ENCODE assay signal across 8 cellular contexts in genomic region chr5:58460727-58461286, GRCh38. TPM values are rescaled to one million over a fixed set of nuclear protein-coding genes. Genes with fewer than 3 reads are reported as not detected.
DNase-seq lines count a peak whose midpoint lies in the region; ATAC-seq and TF ChIP-seq lines count a peak whose summit lies in the region.

No MANE protein-coding gene starts in this region.

- H3K4me2 ChIP-seq in OCI-LY3 (ENCODE audit: low read length) = peak overlapping the region; percentile 81

- H3K27me3 ChIP-seq in Caco-2 (replicated peaks; ENCODE audit: control insufficient read depth, insufficient read depth, low read length) (no peaks in the 10 kb centered on the region), OCI-LY3 (ENCODE audit: low read depth, low read length) (no peaks in the 10 kb centered on the region), mononuclear cell (ENCODE audit: insufficient read depth, low read length) (peaks cover 17% of the 10 kb centered on the region)

- peak overlapping the region; percentile 94 for H3K27ac Mint-ChIP-seq in Caco-2 (ENCODE audit: unreplicated experiment)

- CTCF ChIA-PET in Caco-2 (lab: Charles Lee) = interaction anchor here (0.7 to 3.2 kb wide), 9 partner anchors 571 to 1163 kb away, joined by 3 to 33 read pairs (median 8); no protein-coding TSS in a partner anchor

- peak overlapping the region; percentile 94 for H3K4me3 Mint-ChIP-seq in Caco-2 (ENCODE audit: unreplicated experiment)

- POLR2A ChIA-PET in Caco-2 (lab: Charles Lee) = interaction anchor here (0.6 kb wide), 1 partner anchor 810 kb away, joined by 3 read pairs; no protein-coding TSS in a partner anchor

- H4K20me1 ChIP-seq in OCI-LY3 (ENCODE audit: insufficient read depth, low read length) = no peaks in the 10 kb centered on the region

- no peak overlapping the region for H3K27ac ChIP-seq in OCI-LY3 (ENCODE audit: low read length)
- peak overlapping the region; percentile 91 for H3K27ac ChIP-seq in epithelial cell of prostate

- H3K4me3 ChIP-seq in Caco-2 (ENCODE audit: low read depth, low read length) = peak overlapping the region; percentile 99
- H3K4me3 ChIP-seq in OCI-LY3 (ENCODE audit: low read length) = peak overlapping the region; percentile 71
- H3K4me3 ChIP-seq in mononuclear cell (ENCODE audit: low read length) = peak overlapping the region; percentile 54

- peak; percentile 91 to 93 for DNase-seq in Caco-2
- peak; percentile 77 for DNase-seq in HS-5 (ENCODE audit: low read depth)
- peak; percentile 90 for DNase-seq in activated T-cell treated with anti-CD3 and anti-CD28 coated beads for 4 hours
- no peak for DNase-seq in epithelial cell of prostate (ENCODE audit: low read depth, low spot score)
- peak; percentile 81 to 83 for DNase-seq in stimulated activated CD8-positive, alpha-beta memory T cell treated with anti-CD3 and anti-CD28 coated beads, Interleukin-4, amount 100 ng/mL, for 1 hour (ENCODE audit: low read depth in 2 of 2, low spot score in 1 of 2)

- no peaks in the 10 kb centered on the region for H3K9me3 Mint-ChIP-seq in Caco-2 (ENCODE audit: unreplicated experiment)

- ATAC-seq in GM21360 (IDR thresholded peaks at IDR 0.05; ENCODE audit: unreplicated experiment) = peak; percentile 80

- H3K4me1 Mint-ChIP-seq in Caco-2 (ENCODE audit: low read depth, unreplicated experiment) = peaks cover 24% of the 10 kb centered on the region

- TF ChIP-seq CTCF in Caco-2 (IDR thresholded peaks at IDR 0.05; ENCODE audit: insufficient read depth in 1 of 2, low read depth in 1 of 2, low read length in 1 of 2, severe bottlenecking in 1 of 2, unreplicated experiment in 1 of 2) (peak; percentile 78 to 88), OCI-LY3 (IDR thresholded peaks at IDR 0.05; ENCODE audit: low read depth, low read length) (peak; percentile 68)

- no peaks in the 10 kb centered on the region for H3K27me3 Mint-ChIP-seq in Caco-2 (ENCODE audit: insufficient read depth, unreplicated experiment)

- intact Hi-C loops in Caco-2 (cut with micrococcal nuclease; ENCODE audit: unreplicated experiment) = loop anchor here (1.0 to 10.0 kb wide), 10 partner anchors 119 to 1556 kb away; partner anchors contain the start of gene SETD9

- peak overlapping the region; percentile 55 for H2AFZ ChIP-seq in OCI-LY3 (ENCODE audit: low read depth, low read length)

- no peaks in the 10 kb centered on the region for H3K79me2 ChIP-seq in OCI-LY3 (ENCODE audit: low read length)

- H3K4me1 ChIP-seq in Caco-2 = peaks cover 17% of the 10 kb centered on the region
- peaks cover 13% of the 10 kb centered on the region for H3K4me1 ChIP-seq in OCI-LY3 (ENCODE audit: low read length)
- peaks cover 19% of the 10 kb centered on the region for H3K4me1 ChIP-seq in mononuclear cell (ENCODE audit: insufficient read depth, low read length)

- H3K36me3 ChIP-seq in Caco-2 (ENCODE audit: control insufficient read depth, insufficient read depth, low read length) (no peaks in the 10 kb centered on the region), OCI-LY3 (replicated peaks; ENCODE audit: low read depth, low read length) (no peaks in the 10 kb centered on the region)

- H3K9me3 ChIP-seq in Caco-2 (no peaks in the 10 kb centered on the region), OCI-LY3 (ENCODE audit: insufficient read depth, low read length) (no peaks in the 10 kb centered on the region), mononuclear cell (ENCODE audit: low read depth, low read length) (no peaks in the 10 kb centered on the region)

- H3K36me3 Mint-ChIP-seq in Caco-2 (ENCODE audit: insufficient read depth, unreplicated experiment) = peaks cover 44% of the 10 kb centered on the region

- BruUV-seq in Caco-2 (replicated peaks; lab: Mats Ljungman, UMichigan) = no TSS peak

- H3K9ac ChIP-seq in OCI-LY3 (ENCODE audit: low read length) = peak overlapping the region; percentile 23; the same call in 1 of the 2 replicates

RNA-seq across cellular contexts. Expression of gene PLK2, which starts 0.9 kb away (rescaled TPM):
- total RNA-seq in Caco-2 (2022) (31.9 and 39.2 TPM in 2 replicates), mononuclear cell (43.2 TPM)

RNA-seq across cellular contexts. Expression of gene GAPT, which starts 30.4 kb away (rescaled TPM):
- total RNA-seq in Caco-2 (2022) (not detected in 2 replicates), mononuclear cell (9.8 TPM)

Comparison
In these comparisons a context has a peak if more than half of its experiments do, and no peak if none do; other contexts are left out.
1. RNA of gene GAPT, which starts 30.4 kb away (total RNA-seq): 9.8 TPM in mononuclear cell (single experiment); not detected in Caco-2; every median in the first group is over 10 times any median in the second.
2. Peak in every context shown above with its lines, with median percentiles within 50 percentile points of each other: H3K4me3 ChIP-seq.